In genomic region chr13:91758724-91759123, GRCh38 we compare ENCODE assay signal across 36 cellular contexts.
"Had no signal": no experiment of that assay in that cellular context is flagged by ENCODE, and none has a peak within 500 bp of the region (broad histone marks: within the 10 kb centered on the region; RNA-seq: fewer than 3 reads in every experiment).

No MANE protein-coding gene starts in this region.

- H3K36me3 ChIP-seq: MG63 had no signal

- H3K9me3 ChIP-seq: MG63 had no signal

- DNase-seq: Kasumi-1, MG63, MM.1S, MV-4-11, NCI-H1048, NCI-H1092, NCI-H1092 treated with DMSO at 0.1 percent for 48 hours, NCI-H1105, NCI-H1105 treated with DMSO at 0.1 percent for 48 hours, NCI-H1417, NCI-H1417 treated with DMSO at 0.1 percent for 48 hours, NCI-H1436, NCI-H1436 treated with DMSO at 0.1 percent for 48 hours, NCI-H146, NCI-H1694, NCI-H1694 treated with DMSO at 0.1 percent for 48 hours, NCI-H187, NCI-H187 treated with DMSO at 0.1 percent for 48 hours, NCI-H1930, NCI-H2029, NCI-H2029 treated with DMSO at 0.1 percent for 48 hours, NCI-H2081, NCI-H2081 treated with DMSO at 0.1 percent for 48 hours, NCI-H2107, NCI-H2171, NCI-H2171 treated with DMSO at 0.1 percent for 48 hours, NCI-H2227 treated with DMSO at 0.1 percent for 48 hours, NCI-H226, NCI-H345, NCI-H446, NCI-H446 treated with DMSO at 0.1 percent for 48 hours, NCI-H510A, NCI-H510A treated with DMSO at 0.1 percent for 48 hours, NCI-H524, NCI-H524 treated with DMSO at 0.1 percent for 48 hours, NCI-H526 had no signal

- H3K4me3 ChIP-seq: MG63 had no signal
